In the genomic region with DNA sequence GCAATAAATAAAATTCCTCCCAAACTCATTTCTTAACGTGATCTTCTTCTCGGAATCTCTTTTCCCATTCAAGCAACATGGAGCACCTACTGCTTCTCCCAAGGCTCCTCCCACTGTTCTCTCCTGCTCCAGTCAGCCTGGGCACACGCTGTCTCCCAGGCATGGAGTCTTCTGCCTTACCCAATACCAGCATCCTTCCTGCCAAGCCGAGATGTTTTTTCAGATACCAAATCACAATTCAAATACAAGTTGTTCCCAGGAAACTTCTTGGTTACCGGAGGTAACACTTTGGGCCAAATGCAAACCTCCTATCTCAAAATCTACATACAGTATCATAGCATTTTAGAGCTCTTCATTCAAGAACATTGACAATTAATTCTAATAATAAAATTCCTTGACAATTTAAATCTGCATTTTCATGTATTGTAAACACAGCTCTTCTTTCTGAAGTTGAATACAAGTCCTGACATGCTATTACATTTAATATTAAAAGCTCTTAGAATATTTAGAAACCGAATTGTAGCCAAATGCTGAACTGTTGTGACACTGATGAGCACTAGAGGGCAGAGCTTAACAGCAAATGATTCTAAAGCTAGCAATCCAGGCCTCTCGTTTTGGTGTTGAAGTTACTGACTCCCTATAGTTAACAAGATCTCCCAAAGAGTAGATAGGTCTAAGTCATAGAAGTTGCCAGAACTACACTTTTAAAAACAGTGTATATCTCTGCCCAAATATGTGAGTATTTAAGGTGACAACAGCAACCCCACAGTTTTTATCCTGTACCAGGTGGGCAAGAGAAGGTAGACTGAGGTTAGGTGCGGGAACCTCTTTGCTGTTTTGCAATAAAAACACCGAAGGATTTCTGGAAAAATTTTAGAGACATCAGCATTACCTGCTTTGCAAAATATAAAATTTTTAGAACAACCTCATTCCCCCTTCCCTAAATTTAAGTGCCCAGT, we compare ENCODE assay signal across 8 cellular contexts. TPM values are rescaled to one million over a fixed set of nuclear protein-coding genes. Genes with fewer than 3 reads are reported as not detected.
DNase-seq lines count a peak whose midpoint lies in the region; ATAC-seq and TF ChIP-seq lines count a peak whose summit lies in the region.

No MANE protein-coding gene starts in this region.

- TF ChIP-seq RAD21 in liver (IDR thresholded peaks at IDR 0.05) = peak; percentile 99 to 100

- ATAC-seq in thoracic aorta (ENCODE audit: insufficient number of reproducible peaks, low FRiP score, low read depth) (no peak), HG03442 (IDR thresholded peaks at IDR 0.05; ENCODE audit: unreplicated experiment) (no peak)

- H3K9ac ChIP-seq in GM23248 = peak overlapping the region; percentile 8; the same call in 1 of the 2 replicates
- no peak overlapping the region for H3K9ac ChIP-seq in liver (ENCODE audit: low read depth in 1 of 2, low read length in 2 of 2)

- no peak overlapping the region for H3K4me3 ChIP-seq in GM23248
- H3K4me3 ChIP-seq in liver (ENCODE audit: low read depth in 1 of 3, low read length in 3 of 3) = no peak overlapping the region
- H3K4me3 ChIP-seq in thoracic aorta = no peak overlapping the region

- H3K79me2 ChIP-seq in GM23248 (ENCODE audit: insufficient read depth) = peaks cover 100% of the 10 kb centered on the region

- peak overlapping the region; percentile 63 for H3K27ac ChIP-seq in GM23248
- H3K27ac ChIP-seq in cingulate gyrus (ENCODE audit: low read depth, low read length) = peak overlapping the region; percentile 41
- no peak overlapping the region for H3K27ac ChIP-seq in liver (ENCODE audit: low read depth in 1 of 2, low read length in 2 of 2)
- H3K27ac ChIP-seq in thoracic aorta = peak overlapping the region; percentile 35 to 63

- H3K27me3 ChIP-seq in GM23248 (replicated peaks; ENCODE audit: insufficient read depth) (no peaks in the 10 kb centered on the region), liver (ENCODE audit: control insufficient read depth in 4 of 4, insufficient read depth in 4 of 4, low read length in 3 of 4) (no peaks in the 10 kb centered on the region), thoracic aorta (replicated peaks; ENCODE audit: insufficient read depth) (no peaks in the 10 kb centered on the region)

- H3K36me3 ChIP-seq in GM23248 (ENCODE audit: low read depth) = peaks cover 19% of the 10 kb centered on the region; the same call in 1 of the 2 replicates
- no peaks in the 10 kb centered on the region for H3K36me3 ChIP-seq in liver (ENCODE audit: control insufficient read depth in 4 of 4, insufficient read depth in 3 of 4, low read depth in 1 of 4, low read length in 3 of 4)
- no peaks in the 10 kb centered on the region for H3K36me3 ChIP-seq in thoracic aorta

- peak overlapping the region; percentile 35 for H3K4me2 ChIP-seq in GM23248 (ENCODE audit: unreplicated experiment)

- WGBS in GM23248 (ENCODE audit: low coverage in 1 of 2, low lambda C conversion rate in 2 of 2, missing lambda C conversion rate in 2 of 2), 2 experiments = 64 to 67% methylated on average over 9 of the region's 9 CpGs
- WGBS in liver = 45% methylated on average over 9 of the region's 9 CpGs

- in situ Hi-C loops in GM23248 (cut with MboI) = loop anchor here (10.0 kb wide), 3 partner anchors 175 to 205 kb away; partner anchors contain the start of gene FNBP1L

- H3K9me3 ChIP-seq in GM23248 (ENCODE audit: low read depth) = no peaks in the 10 kb centered on the region
- H3K9me3 ChIP-seq in liver (ENCODE audit: control insufficient read depth in 4 of 4, low read length in 3 of 4) = no peaks in the 10 kb centered on the region
- H3K9me3 ChIP-seq in thoracic aorta = no peaks in the 10 kb centered on the region

- peak; percentile 78 for DNase-seq in DMS114 treated with DMSO at 0.1 percent for 48 hours (lab: John Stamatoyannopoulos, UW; ENCODE audit: unreplicated experiment)
- peak; percentile 86 for DNase-seq in GM23248
- DNase-seq in NCI-H1694 (lab: John Stamatoyannopoulos, UW) = peak; percentile 84
- peak; percentile 83 for DNase-seq in SW480 (ENCODE audit: low spot score)
- no peak for DNase-seq in thoracic aorta (ENCODE audit: low spot score)

- peak; percentile 90 for TF ChIP-seq CTCF in liver (IDR thresholded peaks at IDR 0.05; ENCODE audit: low read depth, low read length, missing input control)
- peak; percentile 76 for TF ChIP-seq CTCF in thoracic aorta (IDR thresholded peaks at IDR 0.05)

- H3K9me2 ChIP-seq in GM23248 (ENCODE audit: insufficient read depth) = no peaks in the 10 kb centered on the region

- no peaks in the 10 kb centered on the region for H4K20me1 ChIP-seq in GM23248 (ENCODE audit: insufficient read depth)

- H3K4me1 ChIP-seq in GM23248 (ENCODE audit: insufficient read depth) = peaks cover 65% of the 10 kb centered on the region
- H3K4me1 ChIP-seq in liver (ENCODE audit: control insufficient read depth in 4 of 4, insufficient read depth in 4 of 4, low read length in 3 of 4) = no peaks in the 10 kb centered on the region
- peaks cover 9 to 20% of the 10 kb centered on the region in 2 donors for H3K4me1 ChIP-seq in thoracic aorta (ENCODE audit: control insufficient read depth in 1 of 2, low read depth in 2 of 2)

- H3F3A ChIP-seq in GM23248 (ENCODE audit: insufficient read depth) = peaks cover 93% of the 10 kb centered on the region

- H2AFZ ChIP-seq in GM23248 = no peak overlapping the region

TF ChIP-seq in liver, 16 proteins besides CTCF, POLR2A, EP300 and RAD21:
- TF ChIP-seq RXRA (IDR thresholded peaks at IDR 0.05) = peak in 1 of 2 donors; percentile 8
- no peak for TF ChIP-seq EGR1 (IDR thresholded peaks at IDR 0.05; ENCODE audit: low read depth in 2 of 2)

RNA-seq across cellular contexts. Expression of gene BCAR3, which starts 52.3 kb away (rescaled TPM):
- total RNA-seq in GM23248 (2014; rRNA removed; shearing (Covaris generic)) = 79.5 and 83.2 TPM in 2 replicates
- polyA plus RNA-seq in GM23248 (2016; fragmentation: Nextera tagmentation; extraction: Ambion mirVana) = 62.2 and 65.1 TPM in 2 replicates
- 1 to 10 TPM; 2.8 to 8.0 TPM for total RNA-seq in liver
- polyA plus RNA-seq in liver = 10 to 100 TPM in 1 of 2 donors, 1 to 10 TPM in 1; 7.4 to 10.3 TPM
- total RNA-seq in thoracic aorta = 10 to 100 TPM; 26.7 to 36.3 TPM

Comparison
In these comparisons a context has a peak if more than half of its experiments do, and no peak if none do; other contexts are left out.
1. H3K27ac ChIP-seq: peak in GM23248 (single experiment), cingulate gyrus (single experiment) and thoracic aorta (2 of 2); none in liver (0 of 2).